Comparison of ENCODE assay signal across 1 cellular context in genomic region chr17:42405963-42406495, GRCh38.
TF ChIP-seq lines count a peak whose summit lies in the region.

No MANE protein-coding gene starts in this region.

TF ChIP-seq in HEK293, 187 proteins besides CTCF, POLR2A, EP300 and RAD21 (continued from another document and continues in another):
- TF ChIP-seq ZNF335 (tag by site-specific recombination; conservative IDR thresholded peaks at IDR 0.05): peak; percentile 43; the same call in 1 of the 2 replicates
- no peak for TF ChIP-seq WT1 (tag by site-specific recombination; IDR thresholded peaks at IDR 0.05)
- no peak for TF ChIP-seq ZNF600 (tag by site-specific recombination; IDR thresholded peaks at IDR 0.05)
- TF ChIP-seq ZFHX2 (tag by site-specific recombination; conservative IDR thresholded peaks at IDR 0.05): peak; percentile 51
- 0 out of 2 replicates have a peak, but pooled peaks have one; percentile 18 for TF ChIP-seq PATZ1 (tag by site-specific recombination; IDR thresholded peaks at IDR 0.05)
- no peak for TF ChIP-seq ZNF768 (tag by site-specific recombination; IDR thresholded peaks at IDR 0.05)
- TF ChIP-seq ZNF155 (tag by site-specific recombination; IDR thresholded peaks at IDR 0.05): no peak
- no peak for TF ChIP-seq KLF10 (tag by site-specific recombination; IDR thresholded peaks at IDR 0.05)
- TF ChIP-seq ZNF114 (tag by site-specific recombination; IDR thresholded peaks at IDR 0.05): no peak
- peak; percentile 29; the same call in 1 of the 2 replicates for TF ChIP-seq SCRT2 (tag by site-specific recombination; IDR thresholded peaks at IDR 0.05)
- no peak for TF ChIP-seq ZNF292 (tag by site-specific recombination; IDR thresholded peaks at IDR 0.05; ENCODE audit: borderline replicate concordance, low read depth)
- TF ChIP-seq ZNF221 (tag by site-specific recombination; IDR thresholded peaks at IDR 0.05; ENCODE audit: borderline replicate concordance): no peak
- TF ChIP-seq ZNF501 (tag by site-specific recombination; IDR thresholded peaks at IDR 0.05): no peak
- no peak for TF ChIP-seq YY1 (tag by site-specific recombination; IDR thresholded peaks at IDR 0.05)
- TF ChIP-seq ZNF571 (tag by site-specific recombination; IDR thresholded peaks at IDR 0.05): no peak
- TF ChIP-seq, protein P1, sequence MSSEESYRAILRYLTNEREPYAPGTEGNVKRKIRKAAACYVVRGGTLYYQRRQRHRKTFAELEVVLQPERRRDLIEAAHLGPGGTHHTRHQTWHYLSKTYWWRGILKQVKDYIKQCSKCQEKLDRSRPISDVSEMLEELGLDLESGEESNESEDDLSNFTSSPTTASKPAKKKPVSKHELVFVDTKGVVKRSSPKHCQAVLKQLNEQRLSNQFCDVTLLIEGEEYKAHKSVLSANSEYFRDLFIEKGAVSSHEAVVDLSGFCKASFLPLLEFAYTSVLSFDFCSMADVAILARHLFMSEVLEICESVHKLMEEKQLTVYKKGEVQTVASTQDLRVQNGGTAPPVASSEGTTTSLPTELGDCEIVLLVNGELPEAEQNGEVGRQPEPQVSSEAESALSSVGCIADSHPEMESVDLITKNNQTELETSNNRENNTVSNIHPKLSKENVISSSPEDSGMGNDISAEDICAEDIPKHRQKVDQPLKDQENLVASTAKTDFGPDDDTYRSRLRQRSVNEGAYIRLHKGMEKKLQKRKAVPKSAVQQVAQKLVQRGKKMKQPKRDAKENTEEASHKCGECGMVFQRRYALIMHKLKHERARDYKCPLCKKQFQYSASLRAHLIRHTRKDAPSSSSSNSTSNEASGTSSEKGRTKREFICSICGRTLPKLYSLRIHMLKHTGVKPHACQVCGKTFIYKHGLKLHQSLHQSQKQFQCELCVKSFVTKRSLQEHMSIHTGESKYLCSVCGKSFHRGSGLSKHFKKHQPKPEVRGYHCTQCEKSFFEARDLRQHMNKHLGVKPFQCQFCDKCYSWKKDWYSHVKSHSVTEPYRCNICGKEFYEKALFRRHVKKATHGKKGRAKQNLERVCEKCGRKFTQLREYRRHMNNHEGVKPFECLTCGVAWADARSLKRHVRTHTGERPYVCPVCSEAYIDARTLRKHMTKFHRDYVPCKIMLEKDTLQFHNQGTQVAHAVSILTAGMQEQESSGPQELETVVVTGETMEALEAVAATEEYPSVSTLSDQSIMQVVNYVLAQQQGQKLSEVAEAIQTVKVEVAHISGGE (tag by site-specific recombination; conservative IDR thresholded peaks at IDR 0.05; ENCODE audit: low read depth): no peak
- no peak for TF ChIP-seq ZNF473 (tag by site-specific recombination; IDR thresholded peaks at IDR 0.05)
- no peak for TF ChIP-seq ZNF530 (tag by site-specific recombination; IDR thresholded peaks at IDR 0.05; ENCODE audit: low read depth)
- TF ChIP-seq ZNF776 (tag by site-specific recombination; IDR thresholded peaks at IDR 0.05; ENCODE audit: borderline replicate concordance): no peak
- no peak for TF ChIP-seq ZNF529 (tag by site-specific recombination; IDR thresholded peaks at IDR 0.05; ENCODE audit: insufficient replicate concordance)
- no peak for TF ChIP-seq ZBTB21 (tag by site-specific recombination; IDR thresholded peaks at IDR 0.05)
- 0 out of 2 replicates have a peak, but pooled peaks have one; percentile 7 for TF ChIP-seq EGR2 (tag by site-specific recombination; IDR thresholded peaks at IDR 0.05; ENCODE audit: low read depth)
- no peak for TF ChIP-seq ZNF596 (tag by site-specific recombination; IDR thresholded peaks at IDR 0.05)
- no peak for TF ChIP-seq INSM2 (tag by site-specific recombination; IDR thresholded peaks at IDR 0.05)
- TF ChIP-seq ZNF324 (tag by site-specific recombination; IDR thresholded peaks at IDR 0.05): no peak
- no peak for TF ChIP-seq GFI1B (tag by site-specific recombination; IDR thresholded peaks at IDR 0.05)
- peak; percentile 35; the same call in 1 of the 2 replicates for TF ChIP-seq ZBTB17 (tag by site-specific recombination; IDR thresholded peaks at IDR 0.05)
- no peak for TF ChIP-seq ZNF792 (tag by site-specific recombination; IDR thresholded peaks at IDR 0.05)
- no peak for TF ChIP-seq ZNF394 (tag by site-specific recombination; IDR thresholded peaks at IDR 0.05; ENCODE audit: borderline replicate concordance)
- TF ChIP-seq ZNF121 (tag by site-specific recombination; IDR thresholded peaks at IDR 0.05): no peak
- no peak for TF ChIP-seq ZNF416 (tag by site-specific recombination; IDR thresholded peaks at IDR 0.05)
- no peak for TF ChIP-seq ZNF707 (tag by site-specific recombination; IDR thresholded peaks at IDR 0.05)
- no peak for TF ChIP-seq YY2 (tag by site-specific recombination; IDR thresholded peaks at IDR 0.05)
- TF ChIP-seq, protein P2, sequence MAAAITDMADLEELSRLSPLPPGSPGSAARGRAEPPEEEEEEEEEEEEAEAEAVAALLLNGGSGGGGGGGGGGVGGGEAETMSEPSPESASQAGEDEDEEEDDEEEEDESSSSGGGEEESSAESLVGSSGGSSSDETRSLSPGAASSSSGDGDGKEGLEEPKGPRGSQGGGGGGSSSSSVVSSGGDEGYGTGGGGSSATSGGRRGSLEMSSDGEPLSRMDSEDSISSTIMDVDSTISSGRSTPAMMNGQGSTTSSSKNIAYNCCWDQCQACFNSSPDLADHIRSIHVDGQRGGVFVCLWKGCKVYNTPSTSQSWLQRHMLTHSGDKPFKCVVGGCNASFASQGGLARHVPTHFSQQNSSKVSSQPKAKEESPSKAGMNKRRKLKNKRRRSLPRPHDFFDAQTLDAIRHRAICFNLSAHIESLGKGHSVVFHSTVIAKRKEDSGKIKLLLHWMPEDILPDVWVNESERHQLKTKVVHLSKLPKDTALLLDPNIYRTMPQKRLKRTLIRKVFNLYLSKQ (tag by site-specific recombination; IDR thresholded peaks at IDR 0.05; ENCODE audit: borderline replicate concordance): no peak
- no peak for TF ChIP-seq ZFP69B (tag by site-specific recombination; IDR thresholded peaks at IDR 0.05)
- no peak for TF ChIP-seq ZBTB10 (tag by site-specific recombination; IDR thresholded peaks at IDR 0.05)
- no peak for TF ChIP-seq PRDM4 (tag by site-specific recombination; IDR thresholded peaks at IDR 0.05)
- no peak for TF ChIP-seq ZNF391 (tag by site-specific recombination; IDR thresholded peaks at IDR 0.05; ENCODE audit: borderline replicate concordance, low read depth)
- no peak for TF ChIP-seq ZNF830 (tag by site-specific recombination; IDR thresholded peaks at IDR 0.05; ENCODE audit: low read depth)
- TF ChIP-seq ZNF558 (tag by site-specific recombination; IDR thresholded peaks at IDR 0.05): no peak
- peak; percentile 23; the same call in 1 of the 2 replicates for TF ChIP-seq GLIS1 (tag by site-specific recombination; IDR thresholded peaks at IDR 0.05)
- TF ChIP-seq, protein P3, sequence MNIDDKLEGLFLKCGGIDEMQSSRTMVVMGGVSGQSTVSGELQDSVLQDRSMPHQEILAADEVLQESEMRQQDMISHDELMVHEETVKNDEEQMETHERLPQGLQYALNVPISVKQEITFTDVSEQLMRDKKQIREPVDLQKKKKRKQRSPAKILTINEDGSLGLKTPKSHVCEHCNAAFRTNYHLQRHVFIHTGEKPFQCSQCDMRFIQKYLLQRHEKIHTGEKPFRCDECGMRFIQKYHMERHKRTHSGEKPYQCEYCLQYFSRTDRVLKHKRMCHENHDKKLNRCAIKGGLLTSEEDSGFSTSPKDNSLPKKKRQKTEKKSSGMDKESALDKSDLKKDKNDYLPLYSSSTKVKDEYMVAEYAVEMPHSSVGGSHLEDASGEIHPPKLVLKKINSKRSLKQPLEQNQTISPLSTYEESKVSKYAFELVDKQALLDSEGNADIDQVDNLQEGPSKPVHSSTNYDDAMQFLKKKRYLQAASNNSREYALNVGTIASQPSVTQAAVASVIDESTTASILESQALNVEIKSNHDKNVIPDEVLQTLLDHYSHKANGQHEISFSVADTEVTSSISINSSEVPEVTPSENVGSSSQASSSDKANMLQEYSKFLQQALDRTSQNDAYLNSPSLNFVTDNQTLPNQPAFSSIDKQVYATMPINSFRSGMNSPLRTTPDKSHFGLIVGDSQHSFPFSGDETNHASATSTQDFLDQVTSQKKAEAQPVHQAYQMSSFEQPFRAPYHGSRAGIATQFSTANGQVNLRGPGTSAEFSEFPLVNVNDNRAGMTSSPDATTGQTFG (tag by site-specific recombination; IDR thresholded peaks at IDR 0.05; ENCODE audit: borderline replicate concordance): no peak
- no peak for TF ChIP-seq ZNF623 (tag by site-specific recombination; IDR thresholded peaks at IDR 0.05)
- TF ChIP-seq ZNF366 (tag by site-specific recombination; conservative IDR thresholded peaks at IDR 0.05): no peak
- TF ChIP-seq KLF8 (tag by site-specific recombination; IDR thresholded peaks at IDR 0.05): no peak
- peak; percentile 30; the same call in 1 of the 2 replicates for TF ChIP-seq ZNF660 (tag by site-specific recombination; IDR thresholded peaks at IDR 0.05)
- TF ChIP-seq ZNF311 (tag by site-specific recombination; IDR thresholded peaks at IDR 0.05; ENCODE audit: borderline replicate concordance): no peak
- TF ChIP-seq FEZF1 (tag by site-specific recombination; IDR thresholded peaks at IDR 0.05): no peak
- TF ChIP-seq ZNF23 (tag by site-specific recombination; IDR thresholded peaks at IDR 0.05; ENCODE audit: borderline replicate concordance): no peak
- TF ChIP-seq ZNF157 (tag by site-specific recombination; IDR thresholded peaks at IDR 0.05): no peak
- TF ChIP-seq ZNF677 (tag by site-specific recombination; IDR thresholded peaks at IDR 0.05): no peak
- TF ChIP-seq, protein P4, sequence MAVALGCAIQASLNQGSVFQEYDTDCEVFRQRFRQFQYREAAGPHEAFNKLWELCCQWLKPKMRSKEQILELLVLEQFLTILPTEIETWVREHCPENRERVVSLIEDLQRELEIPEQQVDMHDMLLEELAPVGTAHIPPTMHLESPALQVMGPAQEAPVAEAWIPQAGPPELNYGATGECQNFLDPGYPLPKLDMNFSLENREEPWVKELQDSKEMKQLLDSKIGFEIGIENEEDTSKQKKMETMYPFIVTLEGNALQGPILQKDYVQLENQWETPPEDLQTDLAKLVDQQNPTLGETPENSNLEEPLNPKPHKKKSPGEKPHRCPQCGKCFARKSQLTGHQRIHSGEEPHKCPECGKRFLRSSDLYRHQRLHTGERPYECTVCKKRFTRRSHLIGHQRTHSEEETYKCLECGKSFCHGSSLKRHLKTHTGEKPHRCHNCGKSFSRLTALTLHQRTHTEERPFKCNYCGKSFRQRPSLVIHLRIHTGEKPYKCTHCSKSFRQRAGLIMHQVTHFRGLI (tag by site-specific recombination; IDR thresholded peaks at IDR 0.05): no peak
